ENCODE assay signal across 10 cellular contexts in the genomic region with DNA sequence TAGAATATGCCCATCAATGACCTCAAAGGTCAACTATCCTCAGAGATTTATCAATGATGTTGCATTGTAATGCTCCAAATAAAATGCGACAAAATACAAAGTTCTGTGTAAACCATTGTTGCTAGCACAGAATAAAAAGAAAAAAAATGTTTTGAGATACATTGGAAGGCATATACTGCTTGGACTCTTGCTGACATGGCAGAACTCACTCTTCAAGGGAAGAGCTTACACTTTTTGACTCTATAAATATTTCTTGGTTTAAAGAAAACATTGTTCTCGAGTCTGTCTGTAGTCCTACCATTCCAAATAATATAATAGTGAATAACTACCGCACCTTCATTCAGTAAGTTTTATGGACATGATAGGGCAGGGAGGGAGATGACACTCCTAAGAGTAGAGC.
"Had no signal": no experiment of that assay in that cellular context is flagged by ENCODE, and none has a peak within 500 bp of the region (broad histone marks: within the 10 kb centered on the region; RNA-seq: fewer than 3 reads in every experiment).

No MANE protein-coding gene starts in this region.

- H3K9me3 Mint-ChIP-seq: GM23338, HFFc6 had no signal

- H3K9me3 ChIP-seq: HAP-1 had no signal

- H3K4me1 ChIP-seq: HAP-1 had no signal

- H3K27ac ChIP-seq: GM23248 had no signal

- H3K4me1 Mint-ChIP-seq: GM23338 had no signal

- H3K27ac Mint-ChIP-seq: GM23338, HFFc6 had no signal

- ATAC-seq: GM23338, HCT116 had no signal

- H3K4me3 ChIP-seq: GM23248, GM23338, HAP-1 had no signal

- H3K36me3 ChIP-seq: HAP-1 had no signal

- FAIRE-seq: H1, H54 had no signal

- H3K4me3 Mint-ChIP-seq: GM23338, HFFc6 had no signal

- H3K9ac ChIP-seq: GM23248 had no signal

- H3K4me2 ChIP-seq: GM23338 had no signal

- DNase-seq: GM23248, GOT3, H7, HCEC 1CT, HFFc6 had no signal

- H2AFZ ChIP-seq: GM23248, GM23338 had no signal
